8 cellular contexts compared by ENCODE assay signal in genomic region chr20:25195014-25195961, GRCh38. TPM values are rescaled to one million over a fixed set of nuclear protein-coding genes. Genes with fewer than 3 reads are reported as not detected.
DNase-seq lines count a peak whose midpoint lies in the region; ATAC-seq and TF ChIP-seq lines count a peak whose summit lies in the region.

ENTPD6 (plus strand) TSS chr20:25195712; CDS start chr20:25206537, 10,825 bp downstream.

- H3K27me3 Mint-ChIP-seq in CD14-positive monocyte (ENCODE audit: low read depth in 3 of 3), result peaks cover 3 to 13% (median 8%) of the 10 kb centered on the region in 3 donors

- peak in 1 of 2 donors; percentile 56 for TF ChIP-seq POLR2A in lower leg skin (IDR thresholded peaks at IDR 0.05)

- H3K4me3 ChIP-seq in lower leg skin (ENCODE audit: low read depth, poor library complexity, severe bottlenecking), result peak within 1 kb of the TSS; percentile 82

- 12 to 19% methylated on average over 23 to 40 of the region's 75 CpGs for WGBS in lower leg skin, 2 donors

- H3K4me3 Mint-ChIP-seq in CD14-positive monocyte, result peak within 1 kb of the TSS; percentile 90 to 97

- peaks cover 8 to 22% of the 10 kb centered on the region in 2 donors for H3K36me3 Mint-ChIP-seq in CD14-positive monocyte

- ATAC-seq in GM19372 (IDR thresholded peaks at IDR 0.05; ENCODE audit: low read depth, unreplicated experiment) (peak; percentile 83), HG03521 (IDR thresholded peaks at IDR 0.05; ENCODE audit: unreplicated experiment) (peak; percentile 82)

- peak; percentile 80 for DNase-seq in CD14-positive monocyte (ENCODE audit: low spot score)
- peak; percentile 92 for DNase-seq in NCI-H748 (lab: John Stamatoyannopoulos, UW; ENCODE audit: unreplicated experiment)
- DNase-seq in activated CD4-positive, alpha-beta T cell treated with anti-CD3 and anti-CD28 coated beads, Interleukin-2, amount 50 U/mL, for 48 hours, result peak; percentile 90 to 91
- peak; percentile 53 to 87 for DNase-seq in dermis microvascular lymphatic vessel endothelial cell (ENCODE audit: low read depth in 2 of 2)
- DNase-seq in lower leg skin (ENCODE audit: low spot score in 2 of 2), result peak; percentile 84 to 98
- peak; percentile 87 to 94 for DNase-seq in stimulated activated CD4-positive, alpha-beta T cell treated with anti-CD3 and anti-CD28 coated beads, Interleukin-4, amount 100 ng/mL, for 4 hours

- intact Hi-C loops in CD14-positive monocyte (cut with micrococcal nuclease) (loop anchor here (5.0 to 10.0 kb wide), 4 partner anchors 42 to 200 kb away; partner anchors contain the start of genes APMAP (in 2 of the 2) and PYGB (in 1 of the 2)), lower leg skin (cut with DNase I; ENCODE audit: low total_unique reads) (loop anchor here (10.0 kb wide), 2 partner anchors 50 to 110 kb away; partner anchors contain the start of genes PYGB and VSX1)

- TF ChIP-seq CTCF in CD14-positive monocyte (IDR thresholded peaks at IDR 0.05), result no peak
- TF ChIP-seq CTCF in lower leg skin (IDR thresholded peaks at IDR 0.05), result peak in 1 of 3 donors; percentile 6

- H3K27ac Mint-ChIP-seq in CD14-positive monocyte, result peak within 1 kb of the TSS; percentile 66 to 89 (median 81)

- H3K9me3 Mint-ChIP-seq in CD14-positive monocyte, result no peaks in the 10 kb centered on the region

- peaks cover 34% of the 10 kb centered on the region for H3K4me1 Mint-ChIP-seq in CD14-positive monocyte

RNA-seq across cellular contexts. Expression of gene ENTPD6, which starts in this region (rescaled TPM):
- 10 to 100 TPM; 36.2 to 47.0 TPM for polyA plus RNA-seq in CD14-positive monocyte
- total RNA-seq in dermis microvascular lymphatic vessel endothelial cell (31.3 and 43.0 TPM in 2 replicates), lower leg skin (10 to 100 TPM; 37.5 to 59.7 (median 43.0) TPM)

Comparison
In these comparisons a context has a peak if more than half of its experiments do, and no peak if none do; other contexts are left out.
1. Peak in every context shown above with its lines: DNase-seq, ATAC-seq and H3K4me3 ChIP-seq.